In genomic region chr16:50367777-50368409, GRCh38 we compare ENCODE assay signal across 8 cellular contexts. TPM values are rescaled to one million over a fixed set of nuclear protein-coding genes. Genes with fewer than 3 reads are reported as not detected.
DNase-seq lines count a peak whose midpoint lies in the region; ATAC-seq and TF ChIP-seq lines count a peak whose summit lies in the region.

No MANE protein-coding gene starts in this region.

- peaks cover 32% of the 10 kb centered on the region for H3K36me3 Mint-ChIP-seq in stimulated activated memory B cell treated with anti-CD40 and anti-IgM and Interleukin-4, amounts not matched to agents 10 μg/mL and 1 μg/mL and 100 μg/mL, for 72 hours

- H3K9me3 ChIP-seq in WERI-Rb-1 (ENCODE audit: severe bottlenecking) (no peaks in the 10 kb centered on the region), iPS DF 6.9 (ENCODE audit: control insufficient read depth, insufficient read depth, low read length) (no peaks in the 10 kb centered on the region)

- H3K4me1 Mint-ChIP-seq in stimulated activated memory B cell treated with anti-CD40 and anti-IgM and Interleukin-4, amounts not matched to agents 10 μg/mL and 1 μg/mL and 100 μg/mL, for 72 hours = peaks cover 52% of the 10 kb centered on the region

- H3K36me3 ChIP-seq in WERI-Rb-1 = peaks cover 54% of the 10 kb centered on the region
- H3K36me3 ChIP-seq in iPS DF 6.9 (ENCODE audit: control insufficient read depth, insufficient read depth, low read length) = peaks cover 11% of the 10 kb centered on the region; the same call in 1 of the 2 replicates

- H3K9me3 Mint-ChIP-seq in stimulated activated memory B cell treated with anti-CD40 and anti-IgM and Interleukin-4, amounts not matched to agents 10 μg/mL and 1 μg/mL and 100 μg/mL, for 72 hours = no peaks in the 10 kb centered on the region

- no peaks in the 10 kb centered on the region for H3K4me1 ChIP-seq in iPS DF 6.9 (ENCODE audit: control insufficient read depth, insufficient read depth, low read length)

- no peaks in the 10 kb centered on the region for H3K27me3 Mint-ChIP-seq in stimulated activated memory B cell treated with anti-CD40 and anti-IgM and Interleukin-4, amounts not matched to agents 10 μg/mL and 1 μg/mL and 100 μg/mL, for 72 hours

- H3K27me3 ChIP-seq in WERI-Rb-1 (ENCODE audit: insufficient read depth, low read depth, severe bottlenecking) (no peaks in the 10 kb centered on the region), iPS DF 6.9 (ENCODE audit: control insufficient read depth, insufficient read depth, low read length) (no peaks in the 10 kb centered on the region)

- DNase-seq in NCI-H1105 treated with DMSO at 0.1 percent for 48 hours (lab: John Stamatoyannopoulos, UW) = peak; percentile 22
- DNase-seq in NCI-H1105 (lab: John Stamatoyannopoulos, UW) = no peak
- DNase-seq in WERI-Rb-1 = no peak
- DNase-seq in iPS DF 6.9 (ENCODE audit: low read depth, low spot score) = no peak
- DNase-seq in mesenteric fat pad (ENCODE audit: low spot score) = no peak
- no peak for DNase-seq in NK-92 (lab: John Stamatoyannopoulos, UW; ENCODE audit: unreplicated experiment)

- peak overlapping the region; percentile 47 for H3K4me3 ChIP-seq in WERI-Rb-1 (ENCODE audit: low read depth, low read length)
- peak overlapping the region; percentile 96 for H3K4me3 ChIP-seq in iPS DF 6.9 (ENCODE audit: low read length)

- no peak for TF ChIP-seq CTCF in WERI-Rb-1 (IDR thresholded peaks at IDR 0.05; ENCODE audit: low read depth, low read length)

- H3K4me3 Mint-ChIP-seq in stimulated activated memory B cell treated with anti-CD40 and anti-IgM and Interleukin-4, amounts not matched to agents 10 μg/mL and 1 μg/mL and 100 μg/mL, for 72 hours = peak overlapping the region; percentile 90

- H3K27ac Mint-ChIP-seq in stimulated activated memory B cell treated with anti-CD40 and anti-IgM and Interleukin-4, amounts not matched to agents 10 μg/mL and 1 μg/mL and 100 μg/mL, for 72 hours = peak overlapping the region; percentile 76

- no peak for ATAC-seq in stimulated activated memory B cell treated with anti-CD40 and anti-IgM and Interleukin-4, amounts not matched to agents 10 μg/mL and 1 μg/mL and 100 μg/mL, for 72 hours
- no peak for ATAC-seq in HG02763 (IDR thresholded peaks at IDR 0.05; ENCODE audit: unreplicated experiment)

- peak overlapping the region; percentile 77 for H3K27ac ChIP-seq in WERI-Rb-1
- H3K27ac ChIP-seq in iPS DF 6.9 (ENCODE audit: low read length) = no peak overlapping the region

- WGBS in iPS DF 6.9 (ENCODE audit: insufficient coverage, insufficient read length) = no CpG with 5 or more reads among the region's 23 CpGs

RNA-seq across cellular contexts. Expression of gene BRD7, which starts 0.9 kb away (rescaled TPM):
- 52.6 TPM for total RNA-seq in mesenteric fat pad
